ENCODE assay signal across 8 cellular contexts in genomic region chr10:124632064-124632531, GRCh38.
A peak's percentile ranks its signal among the peaks of the same experiment; 100 is the strongest.
DNase-seq lines count a peak whose midpoint lies in the region; ATAC-seq, FAIRE-seq and TF ChIP-seq lines count a peak whose summit lies in the region.

No MANE protein-coding gene starts in this region.

- intact Hi-C loops in Right ventricle myocardium inferior (cut with DNase I), result no loop called here
- intact Hi-C loops in cardiac septum (cut with DNase I), result loop anchor here (2.0 to 5.0 kb wide), 2 partner anchors 90 to 111 kb away; no protein-coding TSS in a partner anchor
- intact Hi-C loops in spleen (cut with DNase I; ENCODE audit: low total_unique reads), result no loop called here

- no peak for DNase-seq in Right ventricle myocardium inferior (ENCODE audit: missing footprints)
- DNase-seq in cardiac septum (ENCODE audit: low spot score), result no peak
- peak; percentile 45 for DNase-seq in activated CD8-positive, alpha-beta T cell treated with anti-CD3 and anti-CD28 coated beads, Interleukin-2, amount 10 ng/mL, durations not matched to agents 7 days and 5 days
- DNase-seq in foreskin keratinocyte, result peak; percentile 58 to 70
- peak; percentile 69 for DNase-seq in spleen
- DNase-seq in H54 (ENCODE audit: insufficient read length, low spot score), result no peak
- DNase-seq in retina, result no peak

- H3K27me3 ChIP-seq in foreskin keratinocyte (no peaks in the 10 kb centered on the region), spleen (replicated peaks in 1 of 7) (no peaks in the 10 kb centered on the region)

- FAIRE-seq in H54 (lab: Jason Lieb, UNC), result no peak

- H3K9me3 Mint-ChIP-seq in activated CD8-positive, alpha-beta T cell treated with anti-CD3 and anti-CD28 coated beads, Interleukin-2, amount 10 ng/mL, durations not matched to agents 7 days and 5 days (ENCODE audit: insufficient read depth), result no peaks in the 10 kb centered on the region

- peaks cover 15% of the 10 kb centered on the region for H3K36me3 Mint-ChIP-seq in activated CD8-positive, alpha-beta T cell treated with anti-CD3 and anti-CD28 coated beads, Interleukin-2, amount 10 ng/mL, durations not matched to agents 7 days and 5 days (ENCODE audit: low read depth)

- H3K27ac Mint-ChIP-seq in activated CD8-positive, alpha-beta T cell treated with anti-CD3 and anti-CD28 coated beads, Interleukin-2, amount 10 ng/mL, durations not matched to agents 7 days and 5 days, result no peak overlapping the region

- no peaks in the 10 kb centered on the region for H3K27me3 Mint-ChIP-seq in activated CD8-positive, alpha-beta T cell treated with anti-CD3 and anti-CD28 coated beads, Interleukin-2, amount 10 ng/mL, durations not matched to agents 7 days and 5 days (ENCODE audit: low read depth)

- TF ChIP-seq POLR2A in spleen (IDR thresholded peaks at IDR 0.05) (no peak), H54 (IDR thresholded peaks at IDR 0.05; ENCODE audit: low read depth, low read length) (no peak)

- peaks cover 0 to 4% (median 0%) of the 10 kb centered on the region in 8 donors for H3K9me3 ChIP-seq in spleen

- H3K36me3 ChIP-seq in spleen, result peaks cover 0 to 30% (median 2%) of the 10 kb centered on the region in 6 donors

- CTCF ChIA-PET in activated CD8-positive, alpha-beta T cell treated with anti-CD3 and anti-CD28 coated beads, Interleukin-2, amount 10 ng/mL, durations not matched to agents 7 days and 5 days (lab: Charles Lee), result interaction anchor here (0.7 to 1.5 kb wide), 12 partner anchors 10 to 198 kb away, joined by 3 to 7 read pairs (median 4); no protein-coding TSS in a partner anchor

- H3K4me1 ChIP-seq in foreskin keratinocyte (peaks cover 12% of the 10 kb centered on the region), spleen (peaks cover 38 to 92% (median 71%) of the 10 kb centered on the region in 6 donors)

- POLR2A ChIA-PET in activated CD8-positive, alpha-beta T cell treated with anti-CD3 and anti-CD28 coated beads, Interleukin-2, amount 10 ng/mL, durations not matched to agents 7 days and 5 days (lab: Charles Lee), result no interaction called here

- H3K4me1 Mint-ChIP-seq in activated CD8-positive, alpha-beta T cell treated with anti-CD3 and anti-CD28 coated beads, Interleukin-2, amount 10 ng/mL, durations not matched to agents 7 days and 5 days (ENCODE audit: low read depth), result peaks cover 46% of the 10 kb centered on the region

- no peak overlapping the region for H3K4me3 ChIP-seq in spleen

- peak overlapping the region; percentile 50 for H3K27ac ChIP-seq in foreskin keratinocyte
- H3K27ac ChIP-seq in spleen, result peak overlapping the region in 4 of 8 donors; percentile 51 to 88 (median 66)

- ATAC-seq in Right ventricle myocardium inferior (peak; percentile 63), foreskin keratinocyte (peak; percentile 53), GM18861 (IDR thresholded peaks at IDR 0.05; ENCODE audit: unreplicated experiment) (no peak)
- ATAC-seq in activated CD8-positive, alpha-beta T cell treated with anti-CD3 and anti-CD28 coated beads, Interleukin-2, amount 10 ng/mL, durations not matched to agents 7 days and 5 days, result no peak

- WGBS in spleen, 5 donors, result 37 to 76% (median 70%) methylated on average over 5 to 19 of the region's 19 CpGs

- no peak overlapping the region for H3K4me3 Mint-ChIP-seq in activated CD8-positive, alpha-beta T cell treated with anti-CD3 and anti-CD28 coated beads, Interleukin-2, amount 10 ng/mL, durations not matched to agents 7 days and 5 days

- peak; percentile 86 for TF ChIP-seq CTCF in foreskin keratinocyte (conservative IDR thresholded peaks at IDR 0.05)
- peak in 10 of 11 experiments; percentile 11 to 62 (median 38) for TF ChIP-seq CTCF in spleen (IDR thresholded peaks at IDR 0.05 in 8 of 11, conservative IDR thresholded peaks at IDR 0.05 in 3 of 11)

Comparison
In these comparisons a context has a peak if more than half of its experiments do, and no peak if none do; other contexts are left out.
1. ATAC-seq: peak in Right ventricle myocardium inferior (single experiment) and foreskin keratinocyte (single experiment); none in activated CD8-positive, alpha-beta T cell treated with anti-CD3 and anti-CD28 coated beads, Interleukin-2, amount 10 ng/mL, durations not matched to agents 7 days and 5 days (single experiment) and GM18861 (single experiment).
2. DNase-seq: peak in activated CD8-positive, alpha-beta T cell treated with anti-CD3 and anti-CD28 coated beads, Interleukin-2, amount 10 ng/mL, durations not matched to agents 7 days and 5 days (single experiment), foreskin keratinocyte (2 of 2) and spleen (single experiment); none in Right ventricle myocardium inferior (single experiment), cardiac septum (single experiment), H54 (single experiment) and retina (single experiment).